1 cellular context compared by ENCODE assay signal in genomic region chr1:204044448-204044847, GRCh38.
TF ChIP-seq lines count a peak whose summit lies in the region.

No MANE protein-coding gene starts in this region.

TF ChIP-seq in K562, 482 proteins besides CTCF, POLR2A, EP300 and RAD21:
- TF ChIP-seq, protein P1, sequence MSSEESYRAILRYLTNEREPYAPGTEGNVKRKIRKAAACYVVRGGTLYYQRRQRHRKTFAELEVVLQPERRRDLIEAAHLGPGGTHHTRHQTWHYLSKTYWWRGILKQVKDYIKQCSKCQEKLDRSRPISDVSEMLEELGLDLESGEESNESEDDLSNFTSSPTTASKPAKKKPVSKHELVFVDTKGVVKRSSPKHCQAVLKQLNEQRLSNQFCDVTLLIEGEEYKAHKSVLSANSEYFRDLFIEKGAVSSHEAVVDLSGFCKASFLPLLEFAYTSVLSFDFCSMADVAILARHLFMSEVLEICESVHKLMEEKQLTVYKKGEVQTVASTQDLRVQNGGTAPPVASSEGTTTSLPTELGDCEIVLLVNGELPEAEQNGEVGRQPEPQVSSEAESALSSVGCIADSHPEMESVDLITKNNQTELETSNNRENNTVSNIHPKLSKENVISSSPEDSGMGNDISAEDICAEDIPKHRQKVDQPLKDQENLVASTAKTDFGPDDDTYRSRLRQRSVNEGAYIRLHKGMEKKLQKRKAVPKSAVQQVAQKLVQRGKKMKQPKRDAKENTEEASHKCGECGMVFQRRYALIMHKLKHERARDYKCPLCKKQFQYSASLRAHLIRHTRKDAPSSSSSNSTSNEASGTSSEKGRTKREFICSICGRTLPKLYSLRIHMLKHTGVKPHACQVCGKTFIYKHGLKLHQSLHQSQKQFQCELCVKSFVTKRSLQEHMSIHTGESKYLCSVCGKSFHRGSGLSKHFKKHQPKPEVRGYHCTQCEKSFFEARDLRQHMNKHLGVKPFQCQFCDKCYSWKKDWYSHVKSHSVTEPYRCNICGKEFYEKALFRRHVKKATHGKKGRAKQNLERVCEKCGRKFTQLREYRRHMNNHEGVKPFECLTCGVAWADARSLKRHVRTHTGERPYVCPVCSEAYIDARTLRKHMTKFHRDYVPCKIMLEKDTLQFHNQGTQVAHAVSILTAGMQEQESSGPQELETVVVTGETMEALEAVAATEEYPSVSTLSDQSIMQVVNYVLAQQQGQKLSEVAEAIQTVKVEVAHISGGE (CRISPR knock-in tag; IDR thresholded peaks at IDR 0.05) = no peak
- TF ChIP-seq ZNF583 (CRISPR knock-in tag; IDR thresholded peaks at IDR 0.05) (no peak), ZNF512 (tag; IDR thresholded peaks at IDR 0.05) (0 out of 2 replicates have a peak, but pooled peaks have one; percentile 21)
